ENCODE assay signal across 20 cellular contexts in the genomic region with DNA sequence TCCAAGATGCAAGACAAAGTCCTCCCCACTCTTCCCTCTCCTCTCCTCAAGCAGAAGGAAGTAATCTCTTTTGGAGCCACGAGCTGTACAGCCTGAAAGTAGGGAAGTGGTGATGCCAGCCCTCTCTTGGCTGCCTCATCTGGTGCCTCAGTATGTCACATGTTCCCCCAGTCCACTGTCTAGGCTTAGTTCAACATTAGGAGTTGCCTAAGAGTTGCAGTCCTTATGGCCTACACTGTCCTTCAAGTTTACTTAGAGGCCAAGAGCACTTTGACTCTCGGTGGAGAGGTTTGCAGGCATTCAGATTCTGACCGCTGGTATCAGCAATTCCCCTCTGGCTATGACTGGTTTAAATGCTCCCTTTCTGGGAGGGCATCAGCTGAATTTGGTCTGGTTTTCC.
"Had no signal": no experiment of that assay in that cellular context is flagged by ENCODE, and none has a peak within 500 bp of the region (broad histone marks: within the 10 kb centered on the region; RNA-seq: fewer than 3 reads in every experiment).

No MANE protein-coding gene starts in this region.

- H3K4me3 ChIP-seq: esophagus muscularis mucosa, gastrocnemius medialis, heart right ventricle, left ventricle myocardium inferior, lung, pancreas, stomach, thoracic aorta, transverse colon had no signal

- H3K27me3 ChIP-seq: esophagus muscularis mucosa, gastrocnemius medialis, heart right ventricle, pancreas, stomach, transverse colon had no signal

- H3K4me1 ChIP-seq: esophagus muscularis mucosa, gastrocnemius medialis, heart right ventricle, left ventricle myocardium inferior, pancreas, stomach, transverse colon had no signal

- ATAC-seq: effector memory CD8-positive, alpha-beta T cell; gastrocnemius medialis; heart right ventricle; pancreas; right cardiac atrium had no signal

- H3K9me3 ChIP-seq: esophagus muscularis mucosa, gastrocnemius medialis, pancreas, stomach, thoracic aorta, transverse colon had no signal

- H3K27ac ChIP-seq: epithelial cell of prostate, esophagus muscularis mucosa, gastrocnemius medialis, heart right ventricle, left ventricle myocardium inferior, pancreas, stomach, thoracic aorta, transverse colon had no signal

- H3K36me3 ChIP-seq: esophagus muscularis mucosa, gastrocnemius medialis, heart right ventricle, left ventricle myocardium inferior, pancreas, stomach, thoracic aorta, transverse colon had no signal

- DNase-seq: effector memory CD8-positive, alpha-beta T cell; gastrocnemius medialis; heart right ventricle; hypothalamus; left ventricle myocardium inferior; mesenchymal stem cell; naive B cell; occipital lobe; pancreas; right cardiac atrium; small intestine; stimulated activated CD4-positive, alpha-beta T cell treated with anti-CD3 and anti-CD28 coated beads, Interleukin-12 subunit alpha, Interleukin-12 subunit beta, amount 100 ng/mL, for 4 hours; stimulated activated naive CD4-positive, alpha-beta T cell; stomach; substantia nigra; transverse colon had no signal
